ENCODE assay signal across 8 cellular contexts in the genomic region with DNA sequence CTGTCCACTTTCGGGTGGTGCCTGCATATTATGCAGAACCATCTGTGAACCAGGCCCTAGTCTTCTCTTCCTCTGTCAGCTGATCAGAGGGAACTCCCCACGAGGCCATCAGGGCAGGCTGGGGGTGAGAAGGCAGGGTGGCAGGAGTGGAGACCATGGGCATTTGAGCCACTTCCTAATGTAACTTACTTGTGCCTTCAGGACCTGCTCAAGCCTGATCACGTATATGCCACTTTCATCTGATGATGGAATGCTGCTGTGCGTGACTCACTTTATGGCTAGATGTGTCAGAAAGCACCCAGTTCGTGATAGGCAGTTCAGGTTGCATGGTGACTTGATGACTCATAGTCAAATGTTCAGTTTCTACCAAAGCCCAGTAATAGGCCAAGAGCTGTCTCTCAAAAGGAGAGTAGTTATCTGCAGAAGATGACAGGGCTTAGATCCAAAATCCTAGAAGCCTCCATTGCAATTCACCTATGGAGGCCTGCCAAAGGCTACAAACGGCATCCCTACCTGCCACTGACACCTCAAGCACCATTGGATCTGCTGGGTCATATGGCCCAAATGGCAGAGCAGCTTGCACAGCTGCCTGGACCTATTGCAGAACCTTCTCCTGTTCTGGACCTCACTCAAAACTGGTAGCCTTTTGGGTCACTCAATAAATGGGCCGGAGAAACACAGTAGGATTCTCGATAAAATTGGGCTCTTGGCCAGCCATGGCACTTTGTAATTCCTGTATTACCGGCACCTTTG.
DNase-seq lines count a peak whose midpoint lies in the region; ATAC-seq, FAIRE-seq and TF ChIP-seq lines count a peak whose summit lies in the region.
"Not testable (repeated sequence)": the region's sequence is repeated elsewhere in the genome, so short reads cannot be mapped to it uniquely, and the experiment has no call there.

No MANE protein-coding gene starts in this region.

- not testable (repeated sequence) for H3K4me3 Mint-ChIP-seq in activated CD8-positive, alpha-beta T cell treated with anti-CD3 and anti-CD28 coated beads for 36 hours
- peak overlapping the region in 1 of 2 donors; percentile 60 for H3K4me3 Mint-ChIP-seq in stimulated activated naive B cell treated with anti-CD40 and anti-IgM and Interleukin-4, amounts not matched to agents 10 μg/mL and 1 μg/mL and 100 μg/mL, for 72 hours

- peak; percentile 91 for FAIRE-seq in HTR-8/SVneo (lab: Jason Lieb, UNC)

- 52 to 76% (median 62%) methylated on average over 2 to 9 of the region's 9 CpGs for WGBS in adrenal gland, 4 donors

- POLR2A ChIA-PET in activated CD8-positive, alpha-beta T cell treated with anti-CD3 and anti-CD28 coated beads for 36 hours (lab: Charles Lee), result interaction anchor here (1.0 kb wide), 1 partner anchor 23 kb away, joined by 4 read pairs; no protein-coding TSS in a partner anchor

- CTCF ChIA-PET in activated CD8-positive, alpha-beta T cell treated with anti-CD3 and anti-CD28 coated beads for 36 hours (lab: Charles Lee), result interaction anchor here (1.1 kb wide), 1 partner anchor 683 kb away, joined by 3 read pairs; no protein-coding TSS in a partner anchor

- not testable (repeated sequence) for H3K4me1 ChIP-seq in adrenal gland (replicated peaks in 1 of 2)

- TF ChIP-seq CTCF in activated CD8-positive, alpha-beta T cell treated with anti-CD3 and anti-CD28 coated beads for 36 hours (IDR thresholded peaks at IDR 0.05); adrenal gland (IDR thresholded peaks at IDR 0.05); fibroblast of pulmonary artery (IDR thresholded peaks at IDR 0.05; ENCODE audit: low read length, missing control alignments): not testable (repeated sequence)

- H3K4me1 Mint-ChIP-seq in activated CD8-positive, alpha-beta T cell treated with anti-CD3 and anti-CD28 coated beads for 36 hours (ENCODE audit: low read depth), result peaks cover 40% of the 10 kb centered on the region
- peaks cover 39 to 48% of the 10 kb centered on the region in 2 donors for H3K4me1 Mint-ChIP-seq in stimulated activated naive B cell treated with anti-CD40 and anti-IgM and Interleukin-4, amounts not matched to agents 10 μg/mL and 1 μg/mL and 100 μg/mL, for 72 hours

- H3K4me3 ChIP-seq in adrenal gland; fibroblast of pulmonary artery (replicated peaks; ENCODE audit: low read depth, low read length): not testable (repeated sequence)

- peak overlapping the region; percentile 13 for H3K27ac Mint-ChIP-seq in activated CD8-positive, alpha-beta T cell treated with anti-CD3 and anti-CD28 coated beads for 36 hours
- peak overlapping the region; percentile 85 for H3K27ac Mint-ChIP-seq in stimulated activated naive B cell treated with anti-CD40 and anti-IgM and Interleukin-4, amounts not matched to agents 10 μg/mL and 1 μg/mL and 100 μg/mL, for 72 hours

- intact Hi-C loops in activated CD8-positive, alpha-beta T cell treated with anti-CD3 and anti-CD28 coated beads for 36 hours (cut with micrococcal nuclease); adrenal gland (cut with DNase I): not testable (repeated sequence)

- not testable (repeated sequence) for ATAC-seq in activated CD8-positive, alpha-beta T cell treated with anti-CD3 and anti-CD28 coated beads for 36 hours; stimulated activated naive B cell treated with anti-CD40 and anti-IgM and Interleukin-4, amounts not matched to agents 10 μg/mL and 1 μg/mL and 100 μg/mL, for 72 hours (replicated peaks)

- peaks cover 11% of the 10 kb centered on the region for H3K27me3 Mint-ChIP-seq in activated CD8-positive, alpha-beta T cell treated with anti-CD3 and anti-CD28 coated beads for 36 hours
- H3K27me3 Mint-ChIP-seq in stimulated activated naive B cell treated with anti-CD40 and anti-IgM and Interleukin-4, amounts not matched to agents 10 μg/mL and 1 μg/mL and 100 μg/mL, for 72 hours, result peaks cover 37 to 42% of the 10 kb centered on the region in 2 donors

- not testable (repeated sequence) for H3K9me3 Mint-ChIP-seq in activated CD8-positive, alpha-beta T cell treated with anti-CD3 and anti-CD28 coated beads for 36 hours; stimulated activated naive B cell treated with anti-CD40 and anti-IgM and Interleukin-4, amounts not matched to agents 10 μg/mL and 1 μg/mL and 100 μg/mL, for 72 hours

- not testable (repeated sequence) for H3K36me3 ChIP-seq in adrenal gland (replicated peaks in 1 of 2)

- peak; percentile 65 for DNase-seq in DMS53 (lab: John Stamatoyannopoulos, UW)
- not testable (repeated sequence) for DNase-seq in HTR-8/SVneo (ENCODE audit: insufficient read length, low spot score)
- DNase-seq in RKO (ENCODE audit: low spot score), result peak; percentile 95
- peak; percentile 80 for DNase-seq in activated CD8-positive, alpha-beta T cell treated with anti-CD3 and anti-CD28 coated beads for 36 hours
- DNase-seq in adrenal gland, result peak in 5 of 7 donors; percentile 24 to 37 (median 27)
- DNase-seq in fibroblast of pulmonary artery (ENCODE audit: low read depth), result peak; percentile 68
- DNase-seq in renal cortical epithelial cell (ENCODE audit: low read depth), result peak; percentile 97
- DNase-seq in stimulated activated naive B cell treated with anti-CD40 and anti-IgM and Interleukin-4, amounts not matched to agents 10 μg/mL and 1 μg/mL and 100 μg/mL, for 72 hours, result peak; percentile 65

- H3K36me3 Mint-ChIP-seq in activated CD8-positive, alpha-beta T cell treated with anti-CD3 and anti-CD28 coated beads for 36 hours (ENCODE audit: low read depth), result not testable (repeated sequence)
- H3K36me3 Mint-ChIP-seq in stimulated activated naive B cell treated with anti-CD40 and anti-IgM and Interleukin-4, amounts not matched to agents 10 μg/mL and 1 μg/mL and 100 μg/mL, for 72 hours, result peaks cover 0 to 11% of the 10 kb centered on the region in 2 donors

- not testable (repeated sequence) for TF ChIP-seq POLR2A in adrenal gland (IDR thresholded peaks at IDR 0.05)

- not testable (repeated sequence) for H3K27me3 ChIP-seq in adrenal gland

- H3K9me3 ChIP-seq in adrenal gland (replicated peaks in 1 of 3), result not testable (repeated sequence)

- H3K27ac ChIP-seq in adrenal gland, result not testable (repeated sequence)
